ENCODE assay signal across 7 cellular contexts in the genomic region with DNA sequence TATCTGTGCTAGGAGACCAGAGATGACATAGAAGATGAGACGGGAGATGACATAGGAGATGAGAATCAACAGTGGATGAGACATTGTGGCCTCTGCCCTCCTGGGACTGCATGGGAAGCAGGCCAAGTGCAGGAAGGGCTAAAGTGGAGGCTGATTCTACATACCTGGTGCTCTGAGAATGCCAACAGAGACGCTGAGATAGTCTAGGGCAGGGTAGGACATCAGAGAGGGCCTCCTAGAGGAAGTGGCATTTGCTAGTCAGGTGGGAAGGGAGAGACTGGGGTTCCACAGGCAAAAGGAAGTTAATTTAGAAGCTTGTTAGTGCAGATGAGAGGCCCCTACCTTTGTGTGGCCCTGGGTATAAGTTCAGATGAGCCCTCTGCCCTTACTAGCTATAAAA.
"Had no signal": no experiment of that assay in that cellular context is flagged by ENCODE, and none has a peak within 500 bp of the region (broad histone marks: within the 10 kb centered on the region; RNA-seq: fewer than 3 reads in every experiment).

No MANE protein-coding gene starts in this region.

- DNase-seq: IMR-90, KBM-7, KG1 had no signal

- ATAC-seq: HepG2, K562 had no signal

- H3K27ac ChIP-seq: HL-60, KMS-11 had no signal

- H3K4me3 ChIP-seq: K562 had no signal

- H3K4me2 ChIP-seq: KMS-11 had no signal

- H3K9ac ChIP-seq: KMS-11 had no signal
